Comparison of ENCODE assay signal across 18 cellular contexts in the genomic region with DNA sequence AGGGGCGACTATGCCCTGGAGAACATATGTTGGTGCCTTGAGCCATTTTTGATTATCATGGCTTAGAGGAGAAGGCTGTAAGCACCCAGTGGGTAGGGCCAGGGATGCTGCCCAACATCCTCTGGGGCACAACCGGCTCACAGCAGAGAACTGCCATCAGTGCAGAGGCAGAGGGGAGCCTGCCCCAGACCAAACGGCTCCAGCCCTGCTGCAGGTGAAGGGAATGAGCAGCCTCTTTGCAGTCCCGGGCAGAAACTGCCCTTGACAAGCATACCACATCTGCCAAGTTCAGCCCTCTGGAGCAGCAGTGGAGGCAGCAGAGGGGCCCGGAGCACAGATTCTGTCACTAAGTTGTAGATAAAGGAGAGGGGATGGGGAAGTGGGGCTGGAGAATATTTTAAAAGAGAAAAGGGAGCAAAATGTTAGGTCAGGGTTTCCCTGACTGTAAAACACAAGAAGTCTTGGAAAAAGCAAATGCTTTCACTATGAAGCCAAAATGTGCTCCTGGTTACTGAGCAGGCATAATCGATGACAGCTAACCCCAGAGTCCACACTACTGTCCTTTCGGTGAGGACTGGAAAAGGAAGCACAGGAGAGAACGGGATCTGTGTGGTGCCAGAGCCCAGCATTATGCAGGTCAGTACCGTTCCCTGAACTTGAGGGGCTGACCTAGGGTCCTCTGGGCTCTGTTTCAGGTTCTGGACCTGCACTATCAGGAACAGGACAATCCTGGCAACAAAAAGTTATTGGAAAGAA.
DNase-seq lines count a peak whose midpoint lies in the region; ATAC-seq, FAIRE-seq and TF ChIP-seq lines count a peak whose summit lies in the region.
"Had no signal": no experiment of that assay in that cellular context is flagged by ENCODE, and none has a peak within 500 bp of the region (broad histone marks: within the 10 kb centered on the region; RNA-seq: fewer than 3 reads in every experiment).

No MANE protein-coding gene starts in this region.

- FAIRE-seq in small intestine (lab: Jason Lieb, UNC) = no peak
- FAIRE-seq: keratinocyte, TTC549 had no signal

- H3K4me3 Mint-ChIP-seq in activated T-cell treated with anti-CD3 and anti-CD28 coated beads, Interleukin-2, amount 50 U/mL, for 24 hours = no peak overlapping the region
- H3K4me3 Mint-ChIP-seq in activated T-cell treated with anti-CD3 and anti-CD28 coated beads, Interleukin-2, amount 50 U/mL, for 4 hours = no peak overlapping the region
- H3K4me3 Mint-ChIP-seq in CD4-positive, alpha-beta memory T cell = peak overlapping the region in 4 of 8 donors; percentile 39 to 57 (median 44)
- peak overlapping the region; percentile 52 for H3K4me3 Mint-ChIP-seq in central memory CD8-positive, alpha-beta T cell
- no peak overlapping the region for H3K4me3 Mint-ChIP-seq in nephron progenitor cell

- H3K27me3 ChIP-seq in CD4-positive, alpha-beta memory T cell (ENCODE audit: insufficient read depth, low read length) = no peaks in the 10 kb centered on the region
- no peaks in the 10 kb centered on the region for H3K27me3 ChIP-seq in small intestine (ENCODE audit: control insufficient read depth in 2 of 2, insufficient read depth in 2 of 2, low read length in 2 of 2)
- H3K27me3 ChIP-seq: transverse colon had no signal

- intact Hi-C loops in CD4-positive, alpha-beta memory T cell (cut with micrococcal nuclease) = no loop called here

- peaks cover 90% of the 10 kb centered on the region for H3K4me1 ChIP-seq in CD4-positive, alpha-beta memory T cell (ENCODE audit: insufficient read depth, low read length)
- peaks cover 0 to 7% of the 10 kb centered on the region in 2 donors for H3K4me1 ChIP-seq in small intestine (ENCODE audit: control insufficient read depth in 2 of 2, insufficient read depth in 1 of 2, low read depth in 1 of 2, low read length in 1 of 2)

- H3K27ac Mint-ChIP-seq in activated T-cell treated with anti-CD3 and anti-CD28 coated beads, Interleukin-2, amount 50 U/mL, for 24 hours = peak overlapping the region; percentile 34
- peak overlapping the region; percentile 72 to 85 (median 79) for H3K27ac Mint-ChIP-seq in CD4-positive, alpha-beta memory T cell
- H3K27ac Mint-ChIP-seq in central memory CD8-positive, alpha-beta T cell (ENCODE audit: low read depth) = peak overlapping the region; percentile 65
- peak overlapping the region; percentile 35 for H3K27ac Mint-ChIP-seq in nephron progenitor cell

- POLR2A ChIA-PET in CD4-positive, alpha-beta memory T cell (lab: Charles Lee; ENCODE audit: partially characterized antibody) = no interaction called here

- H3K27me3 Mint-ChIP-seq in activated T-cell treated with anti-CD3 and anti-CD28 coated beads, Interleukin-2, amount 50 U/mL, for 24 hours = no peaks in the 10 kb centered on the region
- H3K27me3 Mint-ChIP-seq in activated T-cell treated with anti-CD3 and anti-CD28 coated beads, Interleukin-2, amount 50 U/mL, for 4 hours (ENCODE audit: low read depth) = no peaks in the 10 kb centered on the region
- H3K27me3 Mint-ChIP-seq in CD4-positive, alpha-beta memory T cell = no peaks in the 10 kb centered on the region
- no peaks in the 10 kb centered on the region for H3K27me3 Mint-ChIP-seq in central memory CD8-positive, alpha-beta T cell
- H3K27me3 Mint-ChIP-seq in nephron progenitor cell (ENCODE audit: low read depth, poor library complexity) = no peaks in the 10 kb centered on the region

- H3K4me1 Mint-ChIP-seq in activated T-cell treated with anti-CD3 and anti-CD28 coated beads, Interleukin-2, amount 50 U/mL, for 24 hours (ENCODE audit: low read depth) = peaks cover 85% of the 10 kb centered on the region
- peaks cover 89% of the 10 kb centered on the region for H3K4me1 Mint-ChIP-seq in activated T-cell treated with anti-CD3 and anti-CD28 coated beads, Interleukin-2, amount 50 U/mL, for 4 hours (ENCODE audit: low read depth)
- H3K4me1 Mint-ChIP-seq in CD4-positive, alpha-beta memory T cell = peaks cover 72 to 97% (median 85%) of the 10 kb centered on the region in 4 donors
- peaks cover 92% of the 10 kb centered on the region for H3K4me1 Mint-ChIP-seq in central memory CD8-positive, alpha-beta T cell
- peaks cover 25% of the 10 kb centered on the region for H3K4me1 Mint-ChIP-seq in nephron progenitor cell

- ATAC-seq in activated T-cell treated with anti-CD3 and anti-CD28 coated beads, Interleukin-2, amount 50 U/mL, for 4 hours = no peak
- ATAC-seq in central memory CD8-positive, alpha-beta T cell (replicated peaks; ENCODE audit: extremely low read depth, poor library complexity, severe bottlenecking) = no peak
- no peak for ATAC-seq in HG03045 (IDR thresholded peaks at IDR 0.05; ENCODE audit: unreplicated experiment)
- ATAC-seq: SK-N-SH treated with all-trans-retinoic acid at 6 μM for 48 hours had no signal

- H3K4me3 ChIP-seq in CD4-positive, alpha-beta memory T cell (ENCODE audit: low read length in 2 of 2) = no peak overlapping the region
- H3K4me3 ChIP-seq in small intestine (ENCODE audit: low read depth in 1 of 2, low read length in 2 of 2) = no peak overlapping the region
- H3K4me3 ChIP-seq: GM23248, transverse colon had no signal

- TF ChIP-seq CTCF in nephron progenitor cell (IDR thresholded peaks at IDR 0.05) = no peak

- H3K36me3 Mint-ChIP-seq in activated T-cell treated with anti-CD3 and anti-CD28 coated beads, Interleukin-2, amount 50 U/mL, for 24 hours (ENCODE audit: low read depth) = peaks cover 61% of the 10 kb centered on the region
- peaks cover 47% of the 10 kb centered on the region for H3K36me3 Mint-ChIP-seq in activated T-cell treated with anti-CD3 and anti-CD28 coated beads, Interleukin-2, amount 50 U/mL, for 4 hours (ENCODE audit: insufficient read depth)
- peaks cover 37 to 60% of the 10 kb centered on the region in 2 donors for H3K36me3 Mint-ChIP-seq in CD4-positive, alpha-beta memory T cell
- peaks cover 21% of the 10 kb centered on the region for H3K36me3 Mint-ChIP-seq in central memory CD8-positive, alpha-beta T cell (ENCODE audit: insufficient read depth)
- peaks cover 70% of the 10 kb centered on the region for H3K36me3 Mint-ChIP-seq in nephron progenitor cell (ENCODE audit: low read depth)

- CTCF ChIA-PET in CD4-positive, alpha-beta memory T cell (lab: Charles Lee; ENCODE audit: partially characterized antibody) = no interaction called here

- H3K27ac ChIP-seq in CD4-positive, alpha-beta memory T cell (ENCODE audit: low read depth, low read length) = no peak overlapping the region
- no peak overlapping the region for H3K27ac ChIP-seq in small intestine (ENCODE audit: low read depth in 1 of 2, low read length in 1 of 2)
- H3K27ac ChIP-seq: GM23248, transverse colon had no signal

- no peaks in the 10 kb centered on the region for H3K9me3 ChIP-seq in CD4-positive, alpha-beta memory T cell (ENCODE audit: control insufficient read depth in 1 of 2, low read length in 2 of 2)
- no peaks in the 10 kb centered on the region for H3K9me3 ChIP-seq in small intestine (ENCODE audit: control insufficient read depth, low read depth)
- H3K9me3 ChIP-seq: transverse colon had no signal

- H3K36me3 ChIP-seq in CD4-positive, alpha-beta memory T cell (ENCODE audit: insufficient read depth, low read length) = peaks cover 13% of the 10 kb centered on the region
- peaks cover 4 to 5% of the 10 kb centered on the region in 2 donors for H3K36me3 ChIP-seq in small intestine (ENCODE audit: control insufficient read depth in 2 of 2, insufficient read depth in 2 of 2, low read length in 2 of 2)
- H3K36me3 ChIP-seq: transverse colon had no signal

- H3K9me3 Mint-ChIP-seq in activated T-cell treated with anti-CD3 and anti-CD28 coated beads, Interleukin-2, amount 50 U/mL, for 24 hours = no peaks in the 10 kb centered on the region
- no peaks in the 10 kb centered on the region for H3K9me3 Mint-ChIP-seq in activated T-cell treated with anti-CD3 and anti-CD28 coated beads, Interleukin-2, amount 50 U/mL, for 4 hours
- H3K9me3 Mint-ChIP-seq in CD4-positive, alpha-beta memory T cell = no peaks in the 10 kb centered on the region
- no peaks in the 10 kb centered on the region for H3K9me3 Mint-ChIP-seq in central memory CD8-positive, alpha-beta T cell
- no peaks in the 10 kb centered on the region for H3K9me3 Mint-ChIP-seq in nephron progenitor cell

- WGBS in small intestine, 3 donors = 83 to 88% (median 87%) methylated on average over 9 of the region's 9 CpGs

- no peak for DNase-seq in activated T-cell treated with anti-CD3 and anti-CD28 coated beads, Interleukin-2, amount 50 U/mL, for 24 hours
- DNase-seq in activated T-cell treated with anti-CD3 and anti-CD28 coated beads, Interleukin-2, amount 50 U/mL, for 4 hours = no peak
- no peak for DNase-seq in CD4-positive, alpha-beta memory T cell
- no peak for DNase-seq in central memory CD8-positive, alpha-beta T cell (ENCODE audit: low spot score in 2 of 2)
- no peak for DNase-seq in nephron progenitor cell
- no peak for DNase-seq in NK-92 (lab: John Stamatoyannopoulos, UW; ENCODE audit: unreplicated experiment)
- no peak for DNase-seq in small intestine
- DNase-seq: activated CD4-positive, alpha-beta T cell treated with anti-CD3 and anti-CD28 coated beads for 4 hours; DND-41; GM23248; mesendoderm; NCI-H69; stimulated activated CD4-positive, alpha-beta T cell treated with anti-CD3 and anti-CD28 coated beads, Interleukin-12 subunit alpha, Interleukin-12 subunit beta, amount 100 ng/mL, for 4 hours; transverse colon had no signal
